In the genomic region with DNA sequence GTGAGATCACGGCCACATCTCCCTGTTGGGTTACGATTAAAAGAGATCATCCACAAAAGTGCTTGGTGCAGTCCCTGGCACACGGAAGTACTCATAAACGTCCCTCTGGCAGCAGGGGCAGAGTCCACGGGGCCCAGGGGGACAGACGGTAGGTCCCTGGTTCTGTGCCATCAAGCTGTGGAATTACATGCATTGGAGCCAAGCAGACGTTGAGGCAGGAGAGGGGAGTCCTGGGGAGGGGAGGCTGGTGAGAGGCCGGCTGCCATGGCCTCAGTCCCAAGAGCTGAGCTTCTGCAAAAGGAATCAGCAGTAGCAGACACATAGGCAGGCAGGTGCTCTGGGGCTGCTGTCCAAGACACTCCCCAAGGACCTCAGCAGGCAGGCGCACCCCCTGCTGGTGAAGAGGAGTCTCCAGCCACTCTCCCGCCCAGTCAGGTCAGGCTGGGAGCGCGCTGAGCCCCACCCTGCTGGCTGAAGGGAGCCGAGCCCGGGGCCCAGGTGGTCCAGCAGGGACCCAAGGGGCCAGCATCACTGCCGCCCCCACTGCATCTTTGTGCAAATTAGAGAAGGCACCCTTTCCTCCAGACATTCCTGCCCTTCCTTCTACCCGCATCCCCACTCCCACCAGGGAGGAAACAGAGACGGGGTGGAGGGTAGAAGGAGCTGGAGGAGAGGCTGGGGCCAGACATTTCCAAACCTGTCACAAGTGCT, we compare ENCODE assay signal across 1 cellular context.
TF ChIP-seq lines count a peak whose summit lies in the region.

No MANE protein-coding gene starts in this region.

TF ChIP-seq in HepG2, 621 proteins besides CTCF, POLR2A, EP300 and RAD21 (continued from another document and continues in another):
- TF ChIP-seq, protein P1, sequence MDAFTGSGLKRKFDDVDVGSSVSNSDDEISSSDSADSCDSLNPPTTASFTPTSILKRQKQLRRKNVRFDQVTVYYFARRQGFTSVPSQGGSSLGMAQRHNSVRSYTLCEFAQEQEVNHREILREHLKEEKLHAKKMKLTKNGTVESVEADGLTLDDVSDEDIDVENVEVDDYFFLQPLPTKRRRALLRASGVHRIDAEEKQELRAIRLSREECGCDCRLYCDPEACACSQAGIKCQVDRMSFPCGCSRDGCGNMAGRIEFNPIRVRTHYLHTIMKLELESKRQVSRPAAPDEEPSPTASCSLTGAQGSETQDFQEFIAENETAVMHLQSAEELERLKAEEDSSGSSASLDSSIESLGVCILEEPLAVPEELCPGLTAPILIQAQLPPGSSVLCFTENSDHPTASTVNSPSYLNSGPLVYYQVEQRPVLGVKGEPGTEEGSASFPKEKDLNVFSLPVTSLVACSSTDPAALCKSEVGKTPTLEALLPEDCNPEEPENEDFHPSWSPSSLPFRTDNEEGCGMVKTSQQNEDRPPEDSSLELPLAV (CRISPR knock-in tag; conservative IDR thresholded peaks at IDR 0.05; ENCODE audit: low read depth): no peak
- TF ChIP-seq ZFY (CRISPR knock-in tag; IDR thresholded peaks at IDR 0.05) (peak; percentile 48; the same call in 1 of the 2 replicates), TP53 (CRISPR knock-in tag; conservative IDR thresholded peaks at IDR 0.05) (no peak), IKZF1 (IDR thresholded peaks at IDR 0.05) (no peak), ZNF317 (CRISPR knock-in tag; IDR thresholded peaks at IDR 0.05) (no peak), ZNF30 (CRISPR knock-in tag; IDR thresholded peaks at IDR 0.05) (no peak), GABPA (IDR thresholded peaks at IDR 0.05; ENCODE audit: low read depth, low read length) (no peak), GABPA (CRISPR knock-in tag; IDR thresholded peaks at IDR 0.05; ENCODE audit: low read depth) (peak; percentile 53; the same call in 1 of the 2 replicates), ZNF468 (CRISPR knock-in tag; IDR thresholded peaks at IDR 0.05) (0 out of 2 replicates have a peak, but pooled peaks have one; percentile 35), PCBP2 (optimal IDR thresholded peaks at IDR 0.05; ENCODE audit: low read depth, low read length, poor library complexity, severe bottlenecking) (no peak), ZNF552 (CRISPR knock-in tag; IDR thresholded peaks at IDR 0.05; ENCODE audit: borderline replicate concordance) (0 out of 2 replicates have a peak, but pooled peaks have one; percentile 66), ZNF543 (CRISPR knock-in tag; IDR thresholded peaks at IDR 0.05) (peak; percentile 73; the same call in 1 of the 2 replicates), SRY (CRISPR knock-in tag; IDR thresholded peaks at IDR 0.05) (no peak), KAT7 (CRISPR knock-in tag; IDR thresholded peaks at IDR 0.05; ENCODE audit: borderline replicate concordance) (no peak), GATA4 (IDR thresholded peaks at IDR 0.05; ENCODE audit: borderline replicate concordance, low read depth) (no peak), HNF4G (IDR thresholded peaks at IDR 0.05; ENCODE audit: borderline replicate concordance, low read depth, low read length) (peak; percentile 82), HNF4G (CRISPR knock-in tag; IDR thresholded peaks at IDR 0.05; ENCODE audit: borderline replicate concordance, low read depth) (peak; percentile 86), ZNF326 (CRISPR knock-in tag; IDR thresholded peaks at IDR 0.05; ENCODE audit: borderline replicate concordance) (no peak), RARA (CRISPR knock-in tag; IDR thresholded peaks at IDR 0.05) (no peak; the same call in 1 of the 2 replicates), SMYD3 (CRISPR knock-in tag; IDR thresholded peaks at IDR 0.05) (no peak), EHMT2 (IDR thresholded peaks at IDR 0.05; ENCODE audit: borderline replicate concordance, low read depth, low read length) (no peak), ZBTB3 (CRISPR knock-in tag; IDR thresholded peaks at IDR 0.05; ENCODE audit: borderline replicate concordance, low read depth) (no peak; the same call in 1 of the 2 replicates), HDAC1 (CRISPR knock-in tag; IDR thresholded peaks at IDR 0.05) (peak; percentile 71), KLF11 (CRISPR knock-in tag; IDR thresholded peaks at IDR 0.05) (no peak), CHD2 (IDR thresholded peaks at IDR 0.05; ENCODE audit: low read depth, low read length) (no peak), REL (CRISPR knock-in tag; conservative IDR thresholded peaks at IDR 0.05) (0 out of 2 replicates have a peak, but pooled peaks have one; percentile 62), FOXK1 (CRISPR knock-in tag; IDR thresholded peaks at IDR 0.05; ENCODE audit: borderline replicate concordance, low read depth) (no peak), ZMYM4 (CRISPR knock-in tag; IDR thresholded peaks at IDR 0.05) (peak; percentile 22; the same call in 1 of the 2 replicates), POLR2AphosphoS2 (IDR thresholded peaks at IDR 0.05; ENCODE audit: low read depth, low read length) (no peak), SP4 (CRISPR knock-in tag; IDR thresholded peaks at IDR 0.05) (peak; percentile 59; the same call in 1 of the 2 replicates), TCF7 (IDR thresholded peaks at IDR 0.05; ENCODE audit: low read depth) (no peak), HNRNPH1 (optimal IDR thresholded peaks at IDR 0.05; ENCODE audit: low read depth, low read length) (no peak), ARNT2 (CRISPR knock-in tag; IDR thresholded peaks at IDR 0.05; ENCODE audit: low read depth) (0 out of 2 replicates have a peak, but pooled peaks have one; percentile 63), ADNP (CRISPR knock-in tag; IDR thresholded peaks at IDR 0.05) (no peak), MZF1 (CRISPR knock-in tag; IDR thresholded peaks at IDR 0.05; ENCODE audit: borderline replicate concordance) (no peak), RFXAP (CRISPR knock-in tag; IDR thresholded peaks at IDR 0.05; ENCODE audit: borderline replicate concordance) (no peak), PPARG (CRISPR knock-in tag; conservative IDR thresholded peaks at IDR 0.05) (no peak), KDM6A (CRISPR knock-in tag; IDR thresholded peaks at IDR 0.05; ENCODE audit: low read depth) (peak; percentile 74; the same call in 1 of the 2 replicates), ZSCAN22 (CRISPR knock-in tag; IDR thresholded peaks at IDR 0.05) (0 out of 2 replicates have a peak, but pooled peaks have one; percentile 21), HOXA9 (CRISPR knock-in tag; IDR thresholded peaks at IDR 0.05; ENCODE audit: borderline replicate concordance) (no peak), NFATC3 (CRISPR knock-in tag; IDR thresholded peaks at IDR 0.05) (no peak)
- TF ChIP-seq, protein P2, sequence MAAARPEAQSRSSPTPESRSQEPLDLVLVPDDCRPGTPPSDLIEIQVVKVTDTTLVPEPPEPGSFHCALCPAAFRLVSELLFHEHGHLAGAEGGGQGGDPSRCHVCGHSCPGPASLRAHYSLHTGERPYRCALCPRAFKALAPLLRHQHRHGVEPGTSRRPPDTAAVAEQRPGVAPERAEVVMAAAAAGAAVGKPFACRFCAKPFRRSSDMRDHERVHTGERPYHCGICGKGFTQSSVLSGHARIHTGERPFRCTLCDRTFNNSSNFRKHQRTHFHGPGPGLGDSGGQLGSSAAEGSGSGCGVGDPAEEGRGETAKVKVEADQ (CRISPR knock-in tag; IDR thresholded peaks at IDR 0.05; ENCODE audit: borderline replicate concordance): peak; percentile 100
- TF ChIP-seq, protein P3, sequence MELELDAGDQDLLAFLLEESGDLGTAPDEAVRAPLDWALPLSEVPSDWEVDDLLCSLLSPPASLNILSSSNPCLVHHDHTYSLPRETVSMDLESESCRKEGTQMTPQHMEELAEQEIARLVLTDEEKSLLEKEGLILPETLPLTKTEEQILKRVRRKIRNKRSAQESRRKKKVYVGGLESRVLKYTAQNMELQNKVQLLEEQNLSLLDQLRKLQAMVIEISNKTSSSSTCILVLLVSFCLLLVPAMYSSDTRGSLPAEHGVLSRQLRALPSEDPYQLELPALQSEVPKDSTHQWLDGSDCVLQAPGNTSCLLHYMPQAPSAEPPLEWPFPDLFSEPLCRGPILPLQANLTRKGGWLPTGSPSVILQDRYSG (CRISPR knock-in tag; IDR thresholded peaks at IDR 0.05): no peak
- TF ChIP-seq, protein P4, sequence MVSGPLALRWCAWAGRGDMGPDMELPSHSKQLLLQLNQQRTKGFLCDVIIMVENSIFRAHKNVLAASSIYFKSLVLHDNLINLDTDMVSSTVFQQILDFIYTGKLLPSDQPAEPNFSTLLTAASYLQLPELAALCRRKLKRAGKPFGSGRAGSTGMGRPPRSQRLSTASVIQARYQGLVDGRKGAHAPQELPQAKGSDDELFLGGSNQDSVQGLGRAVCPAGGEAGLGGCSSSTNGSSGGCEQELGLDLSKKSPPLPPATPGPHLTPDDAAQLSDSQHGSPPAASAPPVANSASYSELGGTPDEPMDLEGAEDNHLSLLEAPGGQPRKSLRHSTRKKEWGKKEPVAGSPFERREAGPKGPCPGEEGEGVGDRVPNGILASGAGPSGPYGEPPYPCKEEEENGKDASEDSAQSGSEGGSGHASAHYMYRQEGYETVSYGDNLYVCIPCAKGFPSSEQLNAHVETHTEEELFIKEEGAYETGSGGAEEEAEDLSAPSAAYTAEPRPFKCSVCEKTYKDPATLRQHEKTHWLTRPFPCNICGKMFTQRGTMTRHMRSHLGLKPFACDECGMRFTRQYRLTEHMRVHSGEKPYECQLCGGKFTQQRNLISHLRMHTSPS (CRISPR knock-in tag; IDR thresholded peaks at IDR 0.05; ENCODE audit: low read depth): peak; percentile 92
- TF ChIP-seq, protein P5, sequence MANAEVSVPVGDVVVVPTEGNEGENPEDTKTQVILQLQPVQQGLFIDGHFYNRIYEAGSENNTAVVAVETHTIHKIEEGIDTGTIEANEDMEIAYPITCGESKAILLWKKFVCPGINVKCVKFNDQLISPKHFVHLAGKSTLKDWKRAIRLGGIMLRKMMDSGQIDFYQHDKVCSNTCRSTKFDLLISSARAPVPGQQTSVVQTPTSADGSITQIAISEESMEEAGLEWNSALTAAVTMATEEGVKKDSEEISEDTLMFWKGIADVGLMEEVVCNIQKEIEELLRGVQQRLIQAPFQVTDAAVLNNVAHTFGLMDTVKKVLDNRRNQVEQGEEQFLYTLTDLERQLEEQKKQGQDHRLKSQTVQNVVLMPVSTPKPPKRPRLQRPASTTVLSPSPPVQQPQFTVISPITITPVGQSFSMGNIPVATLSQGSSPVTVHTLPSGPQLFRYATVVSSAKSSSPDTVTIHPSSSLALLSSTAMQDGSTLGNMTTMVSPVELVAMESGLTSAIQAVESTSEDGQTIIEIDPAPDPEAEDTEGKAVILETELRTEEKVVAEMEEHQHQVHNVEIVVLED (CRISPR knock-in tag; IDR thresholded peaks at IDR 0.05; ENCODE audit: borderline replicate concordance): no peak
- TF ChIP-seq, protein P6, sequence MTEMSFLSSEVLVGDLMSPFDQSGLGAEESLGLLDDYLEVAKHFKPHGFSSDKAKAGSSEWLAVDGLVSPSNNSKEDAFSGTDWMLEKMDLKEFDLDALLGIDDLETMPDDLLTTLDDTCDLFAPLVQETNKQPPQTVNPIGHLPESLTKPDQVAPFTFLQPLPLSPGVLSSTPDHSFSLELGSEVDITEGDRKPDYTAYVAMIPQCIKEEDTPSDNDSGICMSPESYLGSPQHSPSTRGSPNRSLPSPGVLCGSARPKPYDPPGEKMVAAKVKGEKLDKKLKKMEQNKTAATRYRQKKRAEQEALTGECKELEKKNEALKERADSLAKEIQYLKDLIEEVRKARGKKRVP (CRISPR knock-in tag; IDR thresholded peaks at IDR 0.05): peak in 1 of 2 experiments; percentile 57; a peak in 1 of 4 replicates
- TF ChIP-seq, protein P7, sequence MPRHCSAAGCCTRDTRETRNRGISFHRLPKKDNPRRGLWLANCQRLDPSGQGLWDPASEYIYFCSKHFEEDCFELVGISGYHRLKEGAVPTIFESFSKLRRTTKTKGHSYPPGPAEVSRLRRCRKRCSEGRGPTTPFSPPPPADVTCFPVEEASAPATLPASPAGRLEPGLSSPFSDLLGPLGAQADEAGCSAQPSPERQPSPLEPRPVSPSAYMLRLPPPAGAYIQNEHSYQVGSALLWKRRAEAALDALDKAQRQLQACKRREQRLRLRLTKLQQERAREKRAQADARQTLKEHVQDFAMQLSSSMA (CRISPR knock-in tag; IDR thresholded peaks at IDR 0.05): peak; percentile 33; the same call in 1 of the 2 replicates
- TF ChIP-seq, protein P8, sequence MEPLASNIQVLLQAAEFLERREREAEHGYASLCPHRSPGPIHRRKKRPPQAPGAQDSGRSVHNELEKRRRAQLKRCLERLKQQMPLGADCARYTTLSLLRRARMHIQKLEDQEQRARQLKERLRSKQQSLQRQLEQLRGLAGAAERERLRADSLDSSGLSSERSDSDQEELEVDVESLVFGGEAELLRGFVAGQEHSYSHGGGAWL (CRISPR knock-in tag; IDR thresholded peaks at IDR 0.05): peak; percentile 46; the same call in 1 of the 2 replicates
- TF ChIP-seq, protein P9, sequence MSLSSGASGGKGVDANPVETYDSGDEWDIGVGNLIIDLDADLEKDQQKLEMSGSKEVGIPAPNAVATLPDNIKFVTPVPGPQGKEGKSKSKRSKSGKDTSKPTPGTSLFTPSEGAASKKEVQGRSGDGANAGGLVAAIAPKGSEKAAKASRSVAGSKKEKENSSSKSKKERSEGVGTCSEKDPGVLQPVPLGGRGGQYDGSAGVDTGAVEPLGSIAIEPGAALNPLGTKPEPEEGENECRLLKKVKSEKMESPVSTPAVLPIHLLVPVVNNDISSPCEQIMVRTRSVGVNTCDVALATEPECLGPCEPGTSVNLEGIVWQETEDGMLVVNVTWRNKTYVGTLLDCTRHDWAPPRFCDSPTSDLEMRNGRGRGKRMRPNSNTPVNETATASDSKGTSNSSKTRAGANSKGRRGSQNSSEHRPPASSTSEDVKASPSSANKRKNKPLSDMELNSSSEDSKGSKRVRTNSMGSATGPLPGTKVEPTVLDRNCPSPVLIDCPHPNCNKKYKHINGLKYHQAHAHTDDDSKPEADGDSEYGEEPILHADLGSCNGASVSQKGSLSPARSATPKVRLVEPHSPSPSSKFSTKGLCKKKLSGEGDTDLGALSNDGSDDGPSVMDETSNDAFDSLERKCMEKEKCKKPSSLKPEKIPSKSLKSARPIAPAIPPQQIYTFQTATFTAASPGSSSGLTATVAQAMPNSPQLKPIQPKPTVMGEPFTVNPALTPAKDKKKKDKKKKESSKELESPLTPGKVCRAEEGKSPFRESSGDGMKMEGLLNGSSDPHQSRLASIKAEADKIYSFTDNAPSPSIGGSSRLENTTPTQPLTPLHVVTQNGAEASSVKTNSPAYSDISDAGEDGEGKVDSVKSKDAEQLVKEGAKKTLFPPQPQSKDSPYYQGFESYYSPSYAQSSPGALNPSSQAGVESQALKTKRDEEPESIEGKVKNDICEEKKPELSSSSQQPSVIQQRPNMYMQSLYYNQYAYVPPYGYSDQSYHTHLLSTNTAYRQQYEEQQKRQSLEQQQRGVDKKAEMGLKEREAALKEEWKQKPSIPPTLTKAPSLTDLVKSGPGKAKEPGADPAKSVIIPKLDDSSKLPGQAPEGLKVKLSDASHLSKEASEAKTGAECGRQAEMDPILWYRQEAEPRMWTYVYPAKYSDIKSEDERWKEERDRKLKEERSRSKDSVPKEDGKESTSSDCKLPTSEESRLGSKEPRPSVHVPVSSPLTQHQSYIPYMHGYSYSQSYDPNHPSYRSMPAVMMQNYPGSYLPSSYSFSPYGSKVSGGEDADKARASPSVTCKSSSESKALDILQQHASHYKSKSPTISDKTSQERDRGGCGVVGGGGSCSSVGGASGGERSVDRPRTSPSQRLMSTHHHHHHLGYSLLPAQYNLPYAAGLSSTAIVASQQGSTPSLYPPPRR (CRISPR knock-in tag; IDR thresholded peaks at IDR 0.05; ENCODE audit: borderline replicate concordance): peak; percentile 66
